Comparison of ENCODE assay signal across 10 cellular contexts in genomic region chr4:165700855-165701254, GRCh38.
DNase-seq lines count a peak whose midpoint lies in the region; ATAC-seq, FAIRE-seq and TF ChIP-seq lines count a peak whose summit lies in the region.
"Had no signal": no experiment of that assay in that cellular context is flagged by ENCODE, and none has a peak within 500 bp of the region (broad histone marks: within the 10 kb centered on the region; RNA-seq: fewer than 3 reads in every experiment).

No MANE protein-coding gene starts in this region.

- H3K9ac ChIP-seq in K562 (ENCODE audit: insufficient read depth in 1 of 2, low read depth in 2 of 2, low read length in 2 of 2) = no peak overlapping the region
- H3K9ac ChIP-seq in smooth muscle cell (ENCODE audit: low read depth) = no peak overlapping the region

- H4K20me1 ChIP-seq in K562 (replicated peaks; ENCODE audit: control insufficient read depth, insufficient read depth, low read length) = no peaks in the 10 kb centered on the region
- no peaks in the 10 kb centered on the region for H4K20me1 ChIP-seq in smooth muscle cell (ENCODE audit: low read depth)

- in situ Hi-C loops in K562 (cut with MboI) = no loop called here

- TF ChIP-seq CTCF in activated CD8-positive, alpha-beta T cell treated with anti-CD3 and anti-CD28 coated beads for 36 hours (IDR thresholded peaks at IDR 0.05) = no peak
- TF ChIP-seq CTCF in K562 (IDR thresholded peaks at IDR 0.05 in 2 of 3, conservative IDR thresholded peaks at IDR 0.05 in 1 of 3; ENCODE audit: insufficient read depth in 2 of 3, low read depth in 1 of 3, low read length in 3 of 3) (no peak), smooth muscle cell (IDR thresholded peaks at IDR 0.05; ENCODE audit: borderline replicate concordance, insufficient read depth, poor library complexity, severe bottlenecking) (peak; percentile 9)

- no peak for TF ChIP-seq POLR2A in K562 (conservative IDR thresholded peaks at IDR 0.05)

- TF ChIP-seq RAD21 in K562 (CRISPR knock-in tag; conservative IDR thresholded peaks at IDR 0.05 in 1 of 2, IDR thresholded peaks at IDR 0.05 in 1 of 2) = no peak

- no peak overlapping the region for H3K4me2 ChIP-seq in K562 (ENCODE audit: insufficient read depth, low read length)
- H3K4me2 ChIP-seq in smooth muscle cell = no peak overlapping the region

- ATAC-seq in activated CD8-positive, alpha-beta T cell treated with anti-CD3 and anti-CD28 coated beads for 36 hours = no peak
- ATAC-seq in activated CD8-positive, alpha-beta T cell treated with anti-CD3 and anti-CD28 coated beads, Interleukin-2, amount 10 ng/mL, durations not matched to agents 7 days and 5 days = no peak
- ATAC-seq in HG03280 (IDR thresholded peaks at IDR 0.05; ENCODE audit: unreplicated experiment) (peak; percentile 60), K562 (0 out of 3 replicates have a peak, but pooled peaks have one; percentile 32)

- peaks cover 4% of the 10 kb centered on the region for H3K9me3 Mint-ChIP-seq in activated CD8-positive, alpha-beta T cell treated with anti-CD3 and anti-CD28 coated beads for 36 hours
- H3K9me3 Mint-ChIP-seq in activated CD8-positive, alpha-beta T cell treated with anti-CD3 and anti-CD28 coated beads, Interleukin-2, amount 10 ng/mL, durations not matched to agents 7 days and 5 days (ENCODE audit: insufficient read depth) = no peaks in the 10 kb centered on the region
- H3K9me3 Mint-ChIP-seq: nephron had no signal

- H3K27me3 Mint-ChIP-seq in activated CD8-positive, alpha-beta T cell treated with anti-CD3 and anti-CD28 coated beads for 36 hours = no peaks in the 10 kb centered on the region
- H3K27me3 Mint-ChIP-seq in activated CD8-positive, alpha-beta T cell treated with anti-CD3 and anti-CD28 coated beads, Interleukin-2, amount 10 ng/mL, durations not matched to agents 7 days and 5 days (ENCODE audit: low read depth) = no peaks in the 10 kb centered on the region

- no peak for TF ChIP-seq EP300 in K562 (IDR thresholded peaks at IDR 0.05; ENCODE audit: low read length)

- H3K4me3 ChIP-seq in K562 (no peak overlapping the region), smooth muscle cell (no peak overlapping the region)

- H3K4me3 Mint-ChIP-seq in activated CD8-positive, alpha-beta T cell treated with anti-CD3 and anti-CD28 coated beads for 36 hours = no peak overlapping the region
- no peak overlapping the region for H3K4me3 Mint-ChIP-seq in activated CD8-positive, alpha-beta T cell treated with anti-CD3 and anti-CD28 coated beads, Interleukin-2, amount 10 ng/mL, durations not matched to agents 7 days and 5 days
- H3K4me3 Mint-ChIP-seq: nephron had no signal

- H3K36me3 ChIP-seq in K562 (ENCODE audit: control insufficient read depth, insufficient read depth, low read length) (no peaks in the 10 kb centered on the region), smooth muscle cell (ENCODE audit: low read depth) (no peaks in the 10 kb centered on the region)

- H3F3A ChIP-seq in smooth muscle cell (ENCODE audit: low read depth) = no peaks in the 10 kb centered on the region

- H3K27me3 ChIP-seq in K562 (ENCODE audit: control insufficient read depth in 2 of 2, insufficient read depth in 2 of 2, low read length in 2 of 2) (no peaks in the 10 kb centered on the region), smooth muscle cell (ENCODE audit: low read depth) (no peaks in the 10 kb centered on the region)

- no peaks in the 10 kb centered on the region for H3K4me1 Mint-ChIP-seq in activated CD8-positive, alpha-beta T cell treated with anti-CD3 and anti-CD28 coated beads for 36 hours (ENCODE audit: low read depth)
- H3K4me1 Mint-ChIP-seq in activated CD8-positive, alpha-beta T cell treated with anti-CD3 and anti-CD28 coated beads, Interleukin-2, amount 10 ng/mL, durations not matched to agents 7 days and 5 days (ENCODE audit: low read depth) = no peaks in the 10 kb centered on the region

- H3K9me1 ChIP-seq in K562 (ENCODE audit: control insufficient read depth, insufficient read depth, low read length) = no peaks in the 10 kb centered on the region

- no peak overlapping the region for H2AFZ ChIP-seq in K562 (ENCODE audit: low read depth, low read length)
- H2AFZ ChIP-seq in smooth muscle cell (ENCODE audit: low read depth) = no peak overlapping the region

- no peaks in the 10 kb centered on the region for H3K9me3 ChIP-seq in K562 (replicated peaks; ENCODE audit: control insufficient read depth, insufficient read depth, low read depth, low read length)
- no peaks in the 10 kb centered on the region for H3K9me3 ChIP-seq in smooth muscle cell (replicated peaks; ENCODE audit: low read depth)

- H3K79me2 ChIP-seq in K562 (ENCODE audit: control insufficient read depth, insufficient read depth, low read length) = no peaks in the 10 kb centered on the region
- H3K79me2 ChIP-seq in smooth muscle cell (ENCODE audit: low read depth) = no peaks in the 10 kb centered on the region

- H3K27ac Mint-ChIP-seq in activated CD8-positive, alpha-beta T cell treated with anti-CD3 and anti-CD28 coated beads for 36 hours = no peak overlapping the region
- no peak overlapping the region for H3K27ac Mint-ChIP-seq in activated CD8-positive, alpha-beta T cell treated with anti-CD3 and anti-CD28 coated beads, Interleukin-2, amount 10 ng/mL, durations not matched to agents 7 days and 5 days
- H3K27ac Mint-ChIP-seq: nephron had no signal

- no TSS peak for BruUV-seq in K562 (replicated peaks; lab: Mats Ljungman, UMichigan)

- CTCF ChIA-PET in activated CD8-positive, alpha-beta T cell treated with anti-CD3 and anti-CD28 coated beads for 36 hours (lab: Charles Lee) = interaction anchor here (1.6 kb wide), 1 partner anchor 207 kb away, joined by 5 read pairs; no protein-coding TSS in a partner anchor
- CTCF ChIA-PET in activated CD8-positive, alpha-beta T cell treated with anti-CD3 and anti-CD28 coated beads, Interleukin-2, amount 10 ng/mL, durations not matched to agents 7 days and 5 days (lab: Charles Lee) = interaction anchor here (1.6 kb wide), 1 partner anchor 207 kb away, joined by 5 read pairs; no protein-coding TSS in a partner anchor
- CTCF ChIA-PET in K562 (lab: Yijun Ruan, JAX; ENCODE audit: low intra/inter-chr PET ratio) = no interaction called here

- no peak for FAIRE-seq in K562 (lab: Jason Lieb, UNC)

- H3K27ac ChIP-seq in K562 (ENCODE audit: extremely low read depth, low read depth, low read length) (no peak overlapping the region), smooth muscle cell (ENCODE audit: low read depth) (no peak overlapping the region)

- peak; percentile 3 for DNase-seq in activated CD8-positive, alpha-beta T cell treated with anti-CD3 and anti-CD28 coated beads for 36 hours
- no peak for DNase-seq in activated CD8-positive, alpha-beta T cell treated with anti-CD3 and anti-CD28 coated beads, Interleukin-2, amount 10 ng/mL, durations not matched to agents 7 days and 5 days
- DNase-seq in K562 (ENCODE audit: extremely low read depth in 1 of 4, low spot score in 3 of 4) (peak in 1 of 4 experiments; percentile 6), smooth muscle cell (lab: John Stamatoyannopoulos, UW; ENCODE audit: unreplicated experiment) (no peak), OCI-M2 (lab: John Stamatoyannopoulos, UW; ENCODE audit: unreplicated experiment) (no peak), NCI-H446 treated with DMSO at 0.1 percent for 48 hours (lab: John Stamatoyannopoulos, UW) (no peak), NCI-H1105 treated with DMSO at 0.1 percent for 48 hours (lab: John Stamatoyannopoulos, UW) (no peak)
- DNase-seq: NCI-H1105 had no signal

- intact Hi-C loops in activated CD8-positive, alpha-beta T cell treated with anti-CD3 and anti-CD28 coated beads for 36 hours (cut with micrococcal nuclease) = no loop called here
- intact Hi-C loops in K562 (cut with micrococcal nuclease) = loop anchor here (5.0 kb wide), 1 partner anchor 209 kb away; no protein-coding TSS in a partner anchor

- no peaks in the 10 kb centered on the region for H3K36me3 Mint-ChIP-seq in activated CD8-positive, alpha-beta T cell treated with anti-CD3 and anti-CD28 coated beads for 36 hours (ENCODE audit: low read depth)
- no peaks in the 10 kb centered on the region for H3K36me3 Mint-ChIP-seq in activated CD8-positive, alpha-beta T cell treated with anti-CD3 and anti-CD28 coated beads, Interleukin-2, amount 10 ng/mL, durations not matched to agents 7 days and 5 days (ENCODE audit: low read depth)

- H3K4me1 ChIP-seq in K562 (replicated peaks in 1 of 2; ENCODE audit: control insufficient read depth in 2 of 2, insufficient read depth in 2 of 2, low read length in 2 of 2) (no peaks in the 10 kb centered on the region), smooth muscle cell (ENCODE audit: low read depth) (no peaks in the 10 kb centered on the region)

- POLR2A ChIA-PET in activated CD8-positive, alpha-beta T cell treated with anti-CD3 and anti-CD28 coated beads for 36 hours (lab: Charles Lee) = interaction anchor here (0.9 kb wide), 1 partner anchor 107 kb away, joined by 3 read pairs; no protein-coding TSS in a partner anchor
- POLR2A ChIA-PET in activated CD8-positive, alpha-beta T cell treated with anti-CD3 and anti-CD28 coated beads, Interleukin-2, amount 10 ng/mL, durations not matched to agents 7 days and 5 days (lab: Charles Lee) = no interaction called here
- POLR2A ChIA-PET in K562 (lab: Yijun Ruan, JAX) = no interaction called here

TF ChIP-seq in K562, 482 proteins besides CTCF, POLR2A, EP300 and RAD21:
- TF ChIP-seq MAFG (tag; conservative IDR thresholded peaks at IDR 0.05) (no peak), SMAD4 (CRISPR knock-in tag; conservative IDR thresholded peaks at IDR 0.05) (no peak)

Comparison
In these comparisons a context has a peak if more than half of its experiments do, and no peak if none do; other contexts are left out.
1. ATAC-seq: peak in HG03280 (single experiment) and K562 (single experiment); none in activated CD8-positive, alpha-beta T cell treated with anti-CD3 and anti-CD28 coated beads for 36 hours (single experiment) and activated CD8-positive, alpha-beta T cell treated with anti-CD3 and anti-CD28 coated beads, Interleukin-2, amount 10 ng/mL, durations not matched to agents 7 days and 5 days (single experiment).